23 cellular contexts compared by ENCODE assay signal in the genomic region with DNA sequence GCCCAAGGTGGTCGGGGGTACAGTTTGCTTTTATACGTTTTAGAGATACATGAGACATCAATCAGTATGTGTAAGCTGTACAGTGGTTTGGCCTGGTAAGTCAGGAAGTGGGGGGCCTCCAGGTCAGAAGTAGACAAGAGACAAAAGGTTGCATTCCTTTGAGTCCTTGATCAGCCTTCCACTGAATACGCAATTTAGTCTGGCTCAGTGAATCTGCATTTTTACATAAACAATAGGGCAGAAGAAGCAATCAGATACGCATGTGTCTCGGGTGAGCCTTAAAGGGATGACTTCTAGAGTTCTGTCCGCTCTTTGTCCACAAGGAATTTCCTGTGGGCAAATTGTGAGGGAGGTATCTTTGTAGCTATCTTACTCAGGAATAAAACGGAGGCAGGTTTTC.
DNase-seq lines count a peak whose midpoint lies in the region; ATAC-seq and FAIRE-seq lines count a peak whose summit lies in the region.
"Had no signal": no experiment of that assay in that cellular context is flagged by ENCODE, and none has a peak within 500 bp of the region (broad histone marks: within the 10 kb centered on the region; RNA-seq: fewer than 3 reads in every experiment).

No MANE protein-coding gene starts in this region.

- H3K9ac ChIP-seq in HUES48 (ENCODE audit: low read depth, low read length) = no peak overlapping the region; the same call in 1 of the 2 replicates

- H3K27ac ChIP-seq in HUES48 (ENCODE audit: low read depth, low read length) = peak overlapping the region; percentile 35
- H3K27ac ChIP-seq: VCaP had no signal

- DNase-seq in amniotic epithelial cell (ENCODE audit: low read depth) (peak; percentile 28), iris pigment epithelial cell (ENCODE audit: low read depth) (peak; percentile 52), renal cortical epithelial cell (ENCODE audit: low read depth) (peak; percentile 10), GM19239 (ENCODE audit: insufficient read length, low spot score) (no peak)
- DNase-seq in stimulated activated CD4-positive, alpha-beta T cell treated with anti-CD3 and anti-CD28 coated beads, Interleukin-4, amount 100 ng/mL, for 24 hours = no peak
- DNase-seq in activated CD4-positive, alpha-beta T cell treated with anti-CD3 and anti-CD28 coated beads for 4 hours = no peak
- DNase-seq: activated CD4-positive, alpha-beta memory T cell treated with anti-CD3 and anti-CD28 coated beads for 36 hours; activated naive CD4-positive, alpha-beta T cell treated with anti-CD3 and anti-CD28 coated beads, Interleukin-2, amount 10 ng/mL, durations not matched to agents 7 days and 5 days; activated T-cell treated with anti-CD3 and anti-CD28 coated beads for 4 hours; cerebellar nuclear complex; DMS53; effector memory CD4-positive, alpha-beta T cell; Karpas-422; kidney; NCI-H1092 treated with DMSO at 0.1 percent for 48 hours; NCI-H510A treated with DMSO at 0.1 percent for 48 hours; T-cell had no signal

- no peaks in the 10 kb centered on the region for H3K9me3 ChIP-seq in HUES48 (ENCODE audit: control insufficient read depth, insufficient read depth, low read length)
- H3K9me3 ChIP-seq: thoracic aorta had no signal

- ATAC-seq in HG03025 (IDR thresholded peaks at IDR 0.05; ENCODE audit: low FRiP score, unreplicated experiment) = no peak
- ATAC-seq: HCT116; stimulated activated effector memory CD8-positive, alpha-beta T cell treated with anti-CD3 and anti-CD28 coated beads, Interleukin-12 subunit alpha, Interleukin-12 subunit beta, amount 100 ng/mL, for 72 hours; T-cell had no signal

- no peak overlapping the region for H3K4me3 ChIP-seq in HUES48 (ENCODE audit: low read depth, low read length)
- H3K4me3 ChIP-seq: thoracic aorta had no signal

- H3K4me1 ChIP-seq in HUES48 (ENCODE audit: control insufficient read depth, insufficient read depth, low read length) = peaks cover 36% of the 10 kb centered on the region

- no peak for FAIRE-seq in GM19239 (lab: Jason Lieb, UNC)
- FAIRE-seq: kidney had no signal

- H3K36me3 ChIP-seq in HUES48 (ENCODE audit: control insufficient read depth, insufficient read depth, low read length) = no peaks in the 10 kb centered on the region
- H3K36me3 ChIP-seq: thoracic aorta had no signal

- H3K27me3 ChIP-seq in HUES48 (ENCODE audit: control insufficient read depth, insufficient read depth, low read length) = no peaks in the 10 kb centered on the region

Comparison
In these comparisons a context has a peak if more than half of its experiments do, and no peak if none do; other contexts are left out.
1. DNase-seq: peak in amniotic epithelial cell (single experiment), iris pigment epithelial cell (single experiment) and renal cortical epithelial cell (single experiment); none in GM19239 (single experiment), stimulated activated CD4-positive, alpha-beta T cell treated with anti-CD3 and anti-CD28 coated beads, Interleukin-4, amount 100 ng/mL, for 24 hours (single experiment) and activated CD4-positive, alpha-beta T cell treated with anti-CD3 and anti-CD28 coated beads for 4 hours (0 of 2).